ENCODE assay signal across 22 cellular contexts in the genomic region with DNA sequence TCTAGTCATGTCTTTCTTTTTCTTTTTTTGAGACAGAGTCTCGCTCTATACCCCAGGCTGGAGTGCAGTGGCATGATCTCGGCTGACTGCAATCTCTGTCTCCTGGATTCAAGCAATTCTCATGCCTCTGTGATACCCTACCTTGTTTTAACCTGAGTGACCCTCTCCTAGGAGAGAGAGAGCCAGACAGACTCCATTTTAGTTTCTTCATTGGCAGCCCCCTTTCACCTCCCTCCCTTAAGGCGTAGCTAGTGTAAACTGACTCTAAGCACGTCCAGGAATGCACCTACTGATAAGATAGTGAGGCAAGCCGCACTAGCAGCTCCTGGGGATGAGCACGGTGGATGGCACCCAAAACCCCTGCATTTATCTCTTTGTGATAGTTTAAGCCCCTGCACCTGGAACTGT. TPM values are rescaled to one million over a fixed set of nuclear protein-coding genes. Genes with fewer than 3 reads are reported as not detected.
DNase-seq lines count a peak whose midpoint lies in the region; ATAC-seq and TF ChIP-seq lines count a peak whose summit lies in the region.
"Had no signal": no experiment of that assay in that cellular context is flagged by ENCODE, and none has a peak within 500 bp of the region (broad histone marks: within the 10 kb centered on the region; RNA-seq: fewer than 3 reads in every experiment).

No MANE protein-coding gene starts in this region.

- H3K79me2 ChIP-seq in neural progenitor cell (ENCODE audit: low read depth), result no peaks in the 10 kb centered on the region

- no peak for TF ChIP-seq CTCF in neural progenitor cell (IDR thresholded peaks at IDR 0.05)

- peak overlapping the region; percentile 59 for H3K27ac Mint-ChIP-seq in activated naive CD4-positive, alpha-beta T cell treated with anti-CD3 and anti-CD28 coated beads, Interleukin-2, amount 50 U/mL, for 24 hours
- peak overlapping the region; percentile 60 for H3K27ac Mint-ChIP-seq in neural progenitor cell

- H3K27me3 Mint-ChIP-seq in activated naive CD4-positive, alpha-beta T cell treated with anti-CD3 and anti-CD28 coated beads, Interleukin-2, amount 50 U/mL, for 24 hours, result no peaks in the 10 kb centered on the region
- peaks cover 11% of the 10 kb centered on the region for H3K27me3 Mint-ChIP-seq in neural progenitor cell (ENCODE audit: insufficient read depth, low read depth)

- no peaks in the 10 kb centered on the region for H3K27me3 ChIP-seq in neural progenitor cell
- H3K27me3 ChIP-seq: Peyer's patch had no signal

- H3K27ac ChIP-seq in neural progenitor cell, result no peak overlapping the region
- H3K27ac ChIP-seq: 22Rv1, GM23248, Peyer's patch had no signal

- no peaks in the 10 kb centered on the region for H4K20me1 ChIP-seq in neural progenitor cell (ENCODE audit: low read depth)

- no peaks in the 10 kb centered on the region for H3K9me3 Mint-ChIP-seq in activated naive CD4-positive, alpha-beta T cell treated with anti-CD3 and anti-CD28 coated beads, Interleukin-2, amount 50 U/mL, for 24 hours
- no peaks in the 10 kb centered on the region for H3K9me3 Mint-ChIP-seq in neural progenitor cell

- H3F3A ChIP-seq in neural progenitor cell (ENCODE audit: low read depth), result peaks cover 15% of the 10 kb centered on the region

- H3K4me3 Mint-ChIP-seq in activated naive CD4-positive, alpha-beta T cell treated with anti-CD3 and anti-CD28 coated beads, Interleukin-2, amount 50 U/mL, for 24 hours, result no peak overlapping the region
- no peak overlapping the region for H3K4me3 Mint-ChIP-seq in neural progenitor cell

- no peak for DNase-seq in activated naive CD4-positive, alpha-beta T cell treated with Interleukin-2 at 50 U/mL for 16 hours
- DNase-seq in amniotic epithelial cell (ENCODE audit: low read depth), result peak; percentile 67
- no peak for DNase-seq in neural progenitor cell (ENCODE audit: low spot score)
- DNase-seq in activated T-cell treated with anti-CD3 and anti-CD28 coated beads for 4 hours, result no peak
- DNase-seq: AML-193; DMS 273 treated with DMSO at 0.1 percent for 48 hours; DND-41; GM23248; NCI-H1092 treated with DMSO at 0.1 percent for 48 hours; NCI-H2081; NCI-H2171 treated with DMSO at 0.1 percent for 48 hours; NCI-H446 treated with DMSO at 0.1 percent for 48 hours; NCI-H69; NK-92 treated with Interleukin-12 subunit alpha and Interleukin-12 subunit beta, amount 100 ng/mL, for 24 hours; Peyer's patch; SW 1271 had no signal

- H3K36me3 ChIP-seq in neural progenitor cell, result no peaks in the 10 kb centered on the region
- H3K36me3 ChIP-seq: Peyer's patch had no signal

- H3K9ac ChIP-seq in neural progenitor cell, result no peak overlapping the region
- H3K9ac ChIP-seq: GM23248 had no signal

- peaks cover 7% of the 10 kb centered on the region for H3K4me1 Mint-ChIP-seq in activated naive CD4-positive, alpha-beta T cell treated with anti-CD3 and anti-CD28 coated beads, Interleukin-2, amount 50 U/mL, for 24 hours
- H3K4me1 Mint-ChIP-seq in neural progenitor cell, result peaks cover 4% of the 10 kb centered on the region

- no peak overlapping the region for H3K4me2 ChIP-seq in neural progenitor cell

- peaks cover 5% of the 10 kb centered on the region for H3K4me1 ChIP-seq in neural progenitor cell

- no peak overlapping the region for H2AFZ ChIP-seq in neural progenitor cell (replicated peaks)
- H2AFZ ChIP-seq: GM23248 had no signal

- ATAC-seq in HG03175 (IDR thresholded peaks at IDR 0.05; ENCODE audit: unreplicated experiment) (no peak), GM19395 (IDR thresholded peaks at IDR 0.05; ENCODE audit: unreplicated experiment) (no peak), GM19035 (IDR thresholded peaks at IDR 0.05; ENCODE audit: unreplicated experiment) (no peak)

- no peaks in the 10 kb centered on the region for H3K9me3 ChIP-seq in neural progenitor cell (ENCODE audit: low read depth)
- H3K9me3 ChIP-seq: Peyer's patch had no signal

- no peak overlapping the region for H3K4me3 ChIP-seq in neural progenitor cell
- H3K4me3 ChIP-seq: GM23248, Peyer's patch had no signal

- H3K36me3 Mint-ChIP-seq in activated naive CD4-positive, alpha-beta T cell treated with anti-CD3 and anti-CD28 coated beads, Interleukin-2, amount 50 U/mL, for 24 hours, result no peaks in the 10 kb centered on the region
- no peaks in the 10 kb centered on the region for H3K36me3 Mint-ChIP-seq in neural progenitor cell

RNA-seq across cellular contexts. Expression of gene PKNOX1, which starts 5.2 kb away (rescaled TPM):
- total RNA-seq in neural progenitor cell (ENCODE audit: low replicate concordance), result 10.3 and 11.0 TPM in 2 replicates

RNA-seq across cellular contexts. Expression of gene ERVH48-1, which starts 43.8 kb away (rescaled TPM):
- 0.19 TPM in 1 of 2 replicates, not detected in the other for total RNA-seq in neural progenitor cell (ENCODE audit: low replicate concordance)
- total RNA-seq: GM23248, MCF 10A, Peyer's patch had no signal
